ENCODE assay signal across 25 cellular contexts in genomic region chr4:139777757-139778156, GRCh38.
DNase-seq lines count a peak whose midpoint lies in the region; ATAC-seq and TF ChIP-seq lines count a peak whose summit lies in the region.
"Had no signal": no experiment of that assay in that cellular context is flagged by ENCODE, and none has a peak within 500 bp of the region (broad histone marks: within the 10 kb centered on the region; RNA-seq: fewer than 3 reads in every experiment).

No MANE protein-coding gene starts in this region.

- no peaks in the 10 kb centered on the region for H3K36me3 ChIP-seq in psoas muscle (ENCODE audit: insufficient read depth in 1 of 2, low read depth in 1 of 2)
- H3K36me3 ChIP-seq: HAP-1, MG63 had no signal

- H3K9me3 ChIP-seq in psoas muscle: no peaks in the 10 kb centered on the region
- H3K9me3 ChIP-seq: HAP-1, MG63 had no signal

- H3K9me3 Mint-ChIP-seq in osteocyte (ENCODE audit: unreplicated experiment): no peaks in the 10 kb centered on the region
- H3K9me3 Mint-ChIP-seq: CD4-positive, alpha-beta memory T cell; GM23338; HFFc6 had no signal

- in situ Hi-C loops in ACHN (cut with HindIII; ENCODE audit: low pct_ligation_motif_present, low pct_unique_long_range_greater_than_20kb, low sequenced_read_pairs): no loop called here

- no peaks in the 10 kb centered on the region for H3K4me1 Mint-ChIP-seq in osteocyte (ENCODE audit: unreplicated experiment)
- H3K4me1 Mint-ChIP-seq: CD4-positive, alpha-beta memory T cell had no signal

- intact Hi-C loops in psoas muscle (cut with DNase I): loop anchor here in 1 of 2 donors (5.0 kb wide), 2 partner anchors 35 kb away; no protein-coding TSS in a partner anchor

- H3K27me3 ChIP-seq in psoas muscle (ENCODE audit: insufficient read depth in 3 of 3, low read length in 2 of 3): no peaks in the 10 kb centered on the region
- H3K27me3 ChIP-seq: BLaER1 treated with 17β-estradiol and CSF1 and Interleukin-3, amounts not matched to agents 10 nM and 100 nM; MG63 had no signal

- TF ChIP-seq CTCF in C4-2B (conservative IDR thresholded peaks at IDR 0.05) (no peak), VCaP (conservative IDR thresholded peaks at IDR 0.05) (no peak), psoas muscle (IDR thresholded peaks at IDR 0.05) (no peak), osteocyte (IDR thresholded peaks at IDR 0.05) (no peak)

- peak; percentile 80 to 99 (median 98) for ATAC-seq in psoas muscle
- ATAC-seq: GM23338 had no signal

- H3K4me1 ChIP-seq in psoas muscle: peaks cover 14% of the 10 kb centered on the region
- H3K4me1 ChIP-seq: HAP-1 had no signal

- no peaks in the 10 kb centered on the region for H3K36me3 Mint-ChIP-seq in osteocyte (ENCODE audit: unreplicated experiment)
- H3K36me3 Mint-ChIP-seq: CD4-positive, alpha-beta memory T cell had no signal

- peak overlapping the region; percentile 5; the same call in 1 of the 2 replicates for H3K27ac ChIP-seq in C4-2B
- H3K27ac ChIP-seq in VCaP: peak overlapping the region; percentile 96
- H3K27ac ChIP-seq in psoas muscle: peak overlapping the region; percentile 39
- H3K27ac ChIP-seq: BLaER1 treated with 17β-estradiol and CSF1 and Interleukin-3, amounts not matched to agents 10 nM and 100 nM; SK-N-MC had no signal

- 42 to 56% (median 44%) methylated on average over 3 of the region's 3 CpGs for WGBS in psoas muscle, 3 donors

- H3K4me3 Mint-ChIP-seq in osteocyte (ENCODE audit: unreplicated experiment): no peak overlapping the region
- H3K4me3 Mint-ChIP-seq: CD4-positive, alpha-beta memory T cell; GM23338; HFFc6 had no signal

- DNase-seq in myocyte (ENCODE audit: low read depth): peak; percentile 48
- peak in 1 of 2 donors; percentile 62 for DNase-seq in psoas muscle
- DNase-seq in NCI-H2029 treated with DMSO at 0.1 percent for 48 hours (lab: John Stamatoyannopoulos, UW): no peak
- DNase-seq in osteocyte (ENCODE audit: extremely low spot score, unreplicated experiment): no peak
- no peak for DNase-seq in ACHN
- DNase-seq in dedifferentiated amniotic fluid mesenchymal stem cell (ENCODE audit: extremely low spot score): no peak
- DNase-seq: AML-193; CD4-positive, alpha-beta memory T cell; COR-L47; DMS53; HFFc6; KBM-7; MG63; NCI-H1105 treated with DMSO at 0.1 percent for 48 hours; NCI-H2081; NCI-H2227 treated with DMSO at 0.1 percent for 48 hours; NCI-H526 treated with DMSO at 0.1 percent for 48 hours; RPMI8226; SIG-M5 had no signal

- no peak overlapping the region for H3K27ac Mint-ChIP-seq in osteocyte (ENCODE audit: unreplicated experiment)
- H3K27ac Mint-ChIP-seq: CD4-positive, alpha-beta memory T cell; GM23338; HFFc6 had no signal

- no peak overlapping the region for H3K4me3 ChIP-seq in psoas muscle
- H3K4me3 ChIP-seq: BLaER1 treated with 17β-estradiol and CSF1 and Interleukin-3, amounts not matched to agents 10 nM and 100 nM; GM23338; HAP-1; MG63; SK-N-MC had no signal

- no peaks in the 10 kb centered on the region for H3K27me3 Mint-ChIP-seq in osteocyte (ENCODE audit: unreplicated experiment)
- H3K27me3 Mint-ChIP-seq: CD4-positive, alpha-beta memory T cell had no signal

Comparison
In these comparisons a context has a peak if more than half of its experiments do, and no peak if none do; other contexts are left out.
1. H3K27ac ChIP-seq: peak in every context shown above with its lines; median percentile 96 in VCaP; 39 in psoas muscle; 5 in C4-2B.